ENCODE assay signal across 8 cellular contexts in genomic region chr9:130693426-130694191, GRCh38. TPM values are rescaled to one million over a fixed set of nuclear protein-coding genes. Genes with fewer than 3 reads are reported as not detected.
A peak's percentile ranks its signal among the peaks of the same experiment; 100 is the strongest.
DNase-seq lines count a peak whose midpoint lies in the region; ATAC-seq and TF ChIP-seq lines count a peak whose summit lies in the region.

Gene EXOSC2 (plus strand): TSS chr9:130693780. CDS start chr9:130693792, 12 bp downstream.

- peak within 1 kb of the TSS; percentile 84 to 96 (median 93) for H3K9ac ChIP-seq in BLaER1 treated with 17β-estradiol and CSF1 and Interleukin-3, amounts not matched to agents 10 nM and 100 nM
- peak within 1 kb of the TSS; percentile 67 to 82 for H3K9ac ChIP-seq in colonic mucosa (ENCODE audit: low read depth in 2 of 2, low read length in 2 of 2)

- H3K9me3 ChIP-seq in BLaER1 treated with 17β-estradiol and CSF1 and Interleukin-3, amounts not matched to agents 10 nM and 100 nM (replicated peaks in 1 of 11), result peaks cover 0 to 7% (median 6%) of the 10 kb centered on the region in 11 experiments; a peak in 16 of 22 replicates
- no peaks in the 10 kb centered on the region for H3K9me3 ChIP-seq in colonic mucosa

- H3K4me2 ChIP-seq in BLaER1 treated with 17β-estradiol and CSF1 and Interleukin-3, amounts not matched to agents 10 nM and 100 nM, result peak within 1 kb of the TSS; percentile 75 to 96 (median 91)

- H3K4me3 Mint-ChIP-seq in activated CD4-positive, alpha-beta T cell treated with anti-CD3 and anti-CD28 coated beads, Interleukin-2, amount 10 ng/mL, durations not matched to agents 24 days and 14 days, result peak within 1 kb of the TSS; percentile 89

- peak; percentile 73 for DNase-seq in NCI-H526 treated with DMSO at 0.1 percent for 48 hours (lab: John Stamatoyannopoulos, UW)
- peak; percentile 97 for DNase-seq in activated CD4-positive, alpha-beta T cell treated with anti-CD3 and anti-CD28 coated beads, Interleukin-2, amount 10 ng/mL, durations not matched to agents 24 days and 14 days
- peak; percentile 99 for DNase-seq in colonic mucosa
- peak; percentile 98 to 99 for DNase-seq in left colon
- DNase-seq in stimulated activated CD4-positive, alpha-beta T cell treated with anti-CD3 and anti-CD28 coated beads, Interleukin-1b, Interleukin-23, amount 100 ng/mL, for 4 hours (ENCODE audit: low read depth in 2 of 2), result peak; percentile 95 to 96

- no peaks in the 10 kb centered on the region for H3K9me3 Mint-ChIP-seq in activated CD4-positive, alpha-beta T cell treated with anti-CD3 and anti-CD28 coated beads, Interleukin-2, amount 10 ng/mL, durations not matched to agents 24 days and 14 days

- peaks cover 34% of the 10 kb centered on the region for H3K36me3 Mint-ChIP-seq in activated CD4-positive, alpha-beta T cell treated with anti-CD3 and anti-CD28 coated beads, Interleukin-2, amount 10 ng/mL, durations not matched to agents 24 days and 14 days (ENCODE audit: low read depth)

- peaks cover 20 to 40% (median 35%) of the 10 kb centered on the region in 10 experiments for H3K4me1 ChIP-seq in BLaER1 treated with 17β-estradiol and CSF1 and Interleukin-3, amounts not matched to agents 10 nM and 100 nM
- peaks cover 6% of the 10 kb centered on the region for H3K4me1 ChIP-seq in colonic mucosa

- ATAC-seq in GM19328 (IDR thresholded peaks at IDR 0.05; ENCODE audit: unreplicated experiment) (peak; percentile 90), HG03469 (IDR thresholded peaks at IDR 0.05; ENCODE audit: unreplicated experiment) (peak; percentile 74), left colon (peak; percentile 82)

- peak within 1 kb of the TSS; percentile 51 to 95 (median 90) for H3K27ac ChIP-seq in BLaER1 treated with 17β-estradiol and CSF1 and Interleukin-3, amounts not matched to agents 10 nM and 100 nM
- H3K27ac ChIP-seq in colonic mucosa, result no peak within 1 kb of the TSS

- peaks cover 0 to 45% (median 41%) of the 10 kb centered on the region in 11 experiments; a peak in 20 of 22 replicates for H4K20me1 ChIP-seq in BLaER1 treated with 17β-estradiol and CSF1 and Interleukin-3, amounts not matched to agents 10 nM and 100 nM

- no peaks in the 10 kb centered on the region for H3K27me3 Mint-ChIP-seq in activated CD4-positive, alpha-beta T cell treated with anti-CD3 and anti-CD28 coated beads, Interleukin-2, amount 10 ng/mL, durations not matched to agents 24 days and 14 days

- peak within 1 kb of the TSS; percentile 69 to 98 (median 87) for H3K4me3 ChIP-seq in BLaER1 treated with 17β-estradiol and CSF1 and Interleukin-3, amounts not matched to agents 10 nM and 100 nM
- H3K4me3 ChIP-seq in colonic mucosa, result peak within 1 kb of the TSS; percentile 79

- no peaks in the 10 kb centered on the region for H3K27me3 ChIP-seq in BLaER1 treated with 17β-estradiol and CSF1 and Interleukin-3, amounts not matched to agents 10 nM and 100 nM
- no peaks in the 10 kb centered on the region for H3K27me3 ChIP-seq in colonic mucosa

- H3K27ac Mint-ChIP-seq in activated CD4-positive, alpha-beta T cell treated with anti-CD3 and anti-CD28 coated beads, Interleukin-2, amount 10 ng/mL, durations not matched to agents 24 days and 14 days, result peak within 1 kb of the TSS; percentile 93

- TF ChIP-seq CTCF in colonic mucosa (IDR thresholded peaks at IDR 0.05), result no peak

- peaks cover 37% of the 10 kb centered on the region for H3K4me1 Mint-ChIP-seq in activated CD4-positive, alpha-beta T cell treated with anti-CD3 and anti-CD28 coated beads, Interleukin-2, amount 10 ng/mL, durations not matched to agents 24 days and 14 days

- intact Hi-C loops in activated CD4-positive, alpha-beta T cell treated with anti-CD3 and anti-CD28 coated beads, Interleukin-2, amount 10 ng/mL, durations not matched to agents 24 days and 14 days (cut with micrococcal nuclease), result loop anchor here (1.0 to 10.0 kb wide), 4 partner anchors 11 to 431 kb away; partner anchors contain the start of genes FUBP3 and NUP214
- intact Hi-C loops in colonic mucosa (cut with DNase I), result no loop called here
- intact Hi-C loops in left colon (cut with DNase I, micrococcal nuclease), result no loop called here

- H3K36me3 ChIP-seq in BLaER1 treated with 17β-estradiol and CSF1 and Interleukin-3, amounts not matched to agents 10 nM and 100 nM, result peaks cover 31 to 40% (median 37%) of the 10 kb centered on the region in 11 experiments
- H3K36me3 ChIP-seq in colonic mucosa, result no peaks in the 10 kb centered on the region

RNA-seq across cellular contexts. Expression of gene EXOSC2, which starts in this region (rescaled TPM):
- 109 and 110 TPM in 2 replicates for total RNA-seq in activated CD4-positive, alpha-beta T cell treated with anti-CD3 and anti-CD28 coated beads, Interleukin-2, amount 10 ng/mL, durations not matched to agents 24 days and 14 days
- 10 to 100 TPM; 13.6 to 34.2 TPM for total RNA-seq in colonic mucosa
- 10 to 100 TPM; 13.2 to 19.7 TPM for total RNA-seq in left colon
